18 cellular contexts compared by ENCODE assay signal in the genomic region with DNA sequence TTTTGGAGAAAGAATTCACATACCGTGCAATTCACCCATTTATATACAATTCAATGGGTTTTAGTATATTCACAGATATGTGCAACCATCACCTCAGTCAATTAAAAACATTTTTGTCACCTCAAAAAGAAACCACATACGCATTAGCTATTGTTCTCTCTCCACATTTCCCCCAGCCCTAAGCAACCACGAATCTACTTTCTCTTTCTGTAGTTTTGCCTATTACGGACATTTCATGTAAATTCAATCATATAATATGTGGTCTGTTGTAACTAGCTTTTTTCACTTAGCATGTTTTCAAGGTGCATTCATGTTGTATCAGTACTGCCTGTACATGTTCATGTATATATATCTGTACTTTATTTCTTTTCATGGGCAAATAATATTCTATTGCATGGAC.
DNase-seq lines count a peak whose midpoint lies in the region; ATAC-seq and FAIRE-seq lines count a peak whose summit lies in the region.
"Had no signal": no experiment of that assay in that cellular context is flagged by ENCODE, and none has a peak within 500 bp of the region (broad histone marks: within the 10 kb centered on the region; RNA-seq: fewer than 3 reads in every experiment).

No MANE protein-coding gene starts in this region.

- WGBS in small intestine, 3 donors, result 46 to 64% (median 54%) methylated on average over 4 of the region's 4 CpGs

- H3K4me1 ChIP-seq in small intestine (ENCODE audit: control insufficient read depth in 2 of 2, insufficient read depth in 1 of 2, low read depth in 1 of 2, low read length in 1 of 2), result peaks cover 0 to 3% of the 10 kb centered on the region in 2 donors
- H3K4me1 ChIP-seq: Caco-2, neural progenitor cell had no signal

- H3K4me3 Mint-ChIP-seq in activated T-cell treated with anti-CD3 and anti-CD28 coated beads, Interleukin-2, amount 50 U/mL, for 4 hours, result peak overlapping the region; percentile 56
- peak overlapping the region; percentile 33 for H3K4me3 Mint-ChIP-seq in activated naive CD8-positive, alpha-beta T cell treated with anti-CD3 and anti-CD28 coated beads, Interleukin-2, amount 10 ng/mL, durations not matched to agents 7 days and 5 days
- H3K4me3 Mint-ChIP-seq: neural progenitor cell had no signal

- peaks cover 34% of the 10 kb centered on the region for H3K36me3 Mint-ChIP-seq in activated T-cell treated with anti-CD3 and anti-CD28 coated beads, Interleukin-2, amount 50 U/mL, for 4 hours (ENCODE audit: insufficient read depth)
- peaks cover 32% of the 10 kb centered on the region for H3K36me3 Mint-ChIP-seq in activated naive CD8-positive, alpha-beta T cell treated with anti-CD3 and anti-CD28 coated beads, Interleukin-2, amount 10 ng/mL, durations not matched to agents 7 days and 5 days

- peak overlapping the region; percentile 46 for H3K27ac Mint-ChIP-seq in activated naive CD8-positive, alpha-beta T cell treated with anti-CD3 and anti-CD28 coated beads, Interleukin-2, amount 10 ng/mL, durations not matched to agents 7 days and 5 days
- H3K27ac Mint-ChIP-seq: neural progenitor cell had no signal

- ATAC-seq in activated T-cell treated with anti-CD3 and anti-CD28 coated beads, Interleukin-2, amount 50 U/mL, for 4 hours, result peak; percentile 78 to 81
- ATAC-seq in activated naive CD8-positive, alpha-beta T cell treated with anti-CD3 and anti-CD28 coated beads, Interleukin-2, amount 10 ng/mL, durations not matched to agents 7 days and 5 days (ENCODE audit: low read depth), result peak; percentile 75
- ATAC-seq in GM19463 (IDR thresholded peaks at IDR 0.05; ENCODE audit: unreplicated experiment) (no peak), GM21723 (IDR thresholded peaks at IDR 0.05; ENCODE audit: unreplicated experiment) (no peak)

- no peaks in the 10 kb centered on the region for H3K27me3 Mint-ChIP-seq in activated T-cell treated with anti-CD3 and anti-CD28 coated beads, Interleukin-2, amount 50 U/mL, for 4 hours (ENCODE audit: low read depth)
- no peaks in the 10 kb centered on the region for H3K27me3 Mint-ChIP-seq in activated naive CD8-positive, alpha-beta T cell treated with anti-CD3 and anti-CD28 coated beads, Interleukin-2, amount 10 ng/mL, durations not matched to agents 7 days and 5 days

- H3K9me3 Mint-ChIP-seq in activated T-cell treated with anti-CD3 and anti-CD28 coated beads, Interleukin-2, amount 50 U/mL, for 4 hours, result peaks cover 22% of the 10 kb centered on the region
- H3K9me3 Mint-ChIP-seq in activated naive CD8-positive, alpha-beta T cell treated with anti-CD3 and anti-CD28 coated beads, Interleukin-2, amount 10 ng/mL, durations not matched to agents 7 days and 5 days, result peaks cover 5% of the 10 kb centered on the region

- H3K4me1 Mint-ChIP-seq in activated T-cell treated with anti-CD3 and anti-CD28 coated beads, Interleukin-2, amount 50 U/mL, for 4 hours (ENCODE audit: low read depth), result peaks cover 65% of the 10 kb centered on the region
- H3K4me1 Mint-ChIP-seq in activated naive CD8-positive, alpha-beta T cell treated with anti-CD3 and anti-CD28 coated beads, Interleukin-2, amount 10 ng/mL, durations not matched to agents 7 days and 5 days, result peaks cover 49% of the 10 kb centered on the region
- H3K4me1 Mint-ChIP-seq: neural progenitor cell had no signal

- POLR2A ChIA-PET in activated naive CD8-positive, alpha-beta T cell treated with anti-CD3 and anti-CD28 coated beads, Interleukin-2, amount 10 ng/mL, durations not matched to agents 7 days and 5 days (lab: Charles Lee), result interaction anchor here (1.2 to 1.9 kb wide), 2 partner anchors 122 to 135 kb away, joined by 3 to 11 read pairs; no protein-coding TSS in a partner anchor

- FAIRE-seq in small intestine (lab: Jason Lieb, UNC), result no peak
- FAIRE-seq: G401.6 had no signal

- DNase-seq in activated T-cell treated with anti-CD3 and anti-CD28 coated beads, Interleukin-2, amount 50 U/mL, for 4 hours, result no peak
- DNase-seq in activated T-cell treated with anti-CD3 and anti-CD28 coated beads for 4 hours, result no peak
- DNase-seq in activated naive CD8-positive, alpha-beta T cell treated with anti-CD3 and anti-CD28 coated beads, Interleukin-2, amount 10 ng/mL, durations not matched to agents 7 days and 5 days, result no peak
- DNase-seq in small intestine, result peak; percentile 18
- DNase-seq in GOT3 (lab: John Stamatoyannopoulos, UW), result no peak
- DNase-seq: Caco-2; dermis blood vessel endothelial cell; NCI-H1694 treated with DMSO at 0.1 percent for 48 hours; NCI-H446 treated with DMSO at 0.1 percent for 48 hours; stimulated activated CD4-positive, alpha-beta T cell treated with anti-CD3 and anti-CD28 coated beads, Interleukin-15, amount 100 ng/mL, for 24 hours; SW 1271; WERI-Rb-1 had no signal

- peak overlapping the region; percentile 42 for H3K27ac ChIP-seq in KOPT-K1 (ENCODE audit: low read depth, low read length, poor library complexity, severe bottlenecking)
- no peak overlapping the region for H3K27ac ChIP-seq in small intestine (ENCODE audit: low read depth in 1 of 2, low read length in 1 of 2)
- H3K27ac ChIP-seq: neural progenitor cell, WERI-Rb-1 had no signal

- peaks cover 9% of the 10 kb centered on the region for H3K9me3 ChIP-seq in KOPT-K1 (ENCODE audit: insufficient read depth, low read length, poor library complexity, severe bottlenecking)
- no peaks in the 10 kb centered on the region for H3K9me3 ChIP-seq in small intestine (ENCODE audit: control insufficient read depth, low read depth)

- H3K36me3 ChIP-seq in KOPT-K1 (ENCODE audit: insufficient read depth, low read length) (no peaks in the 10 kb centered on the region; the same call in 1 of the 2 replicates), small intestine (ENCODE audit: control insufficient read depth in 2 of 2, insufficient read depth in 2 of 2, low read length in 2 of 2) (no peaks in the 10 kb centered on the region)
- H3K36me3 ChIP-seq: WERI-Rb-1 had no signal

- H3K27me3 ChIP-seq in small intestine (ENCODE audit: control insufficient read depth in 2 of 2, insufficient read depth in 2 of 2, low read length in 2 of 2), result no peaks in the 10 kb centered on the region

- H3K4me3 ChIP-seq in small intestine (ENCODE audit: low read depth in 1 of 2, low read length in 2 of 2), result no peak overlapping the region
- H3K4me3 ChIP-seq: lung had no signal

Comparison
In these comparisons a context has a peak if more than half of its experiments do, and no peak if none do; other contexts are left out.
1. ATAC-seq: peak in activated T-cell treated with anti-CD3 and anti-CD28 coated beads, Interleukin-2, amount 50 U/mL, for 4 hours (2 of 2) and activated naive CD8-positive, alpha-beta T cell treated with anti-CD3 and anti-CD28 coated beads, Interleukin-2, amount 10 ng/mL, durations not matched to agents 7 days and 5 days (single experiment); none in GM19463 (single experiment) and GM21723 (single experiment).